Comparison of ENCODE assay signal across 21 cellular contexts in genomic region chr4:8001564-8002355, GRCh38.
DNase-seq lines count a peak whose midpoint lies in the region; ATAC-seq, FAIRE-seq and TF ChIP-seq lines count a peak whose summit lies in the region.
"Had no signal": no experiment of that assay in that cellular context is flagged by ENCODE, and none has a peak within 500 bp of the region (broad histone marks: within the 10 kb centered on the region; RNA-seq: fewer than 3 reads in every experiment).

No MANE protein-coding gene starts in this region.

- POLR2A ChIA-PET in HEK293 (lab: Yijun Ruan, JAX): no interaction called here

- H3K27ac Mint-ChIP-seq in astrocyte (ENCODE audit: unreplicated experiment): peak overlapping the region; percentile 26
- H3K27ac Mint-ChIP-seq in stimulated activated effector memory CD8-positive, alpha-beta T cell treated with anti-CD3 and anti-CD28 coated beads, Interleukin-12 subunit alpha, Interleukin-12 subunit beta, amount 100 ng/mL, for 72 hours: peak overlapping the region; percentile 7

- peaks cover 36% of the 10 kb centered on the region for H3K27me3 ChIP-seq in astrocyte (ENCODE audit: insufficient read depth, low read length)

- no peak overlapping the region for H3K9ac ChIP-seq in astrocyte (ENCODE audit: low read length)

- no peak overlapping the region for H3K4me3 Mint-ChIP-seq in astrocyte (ENCODE audit: unreplicated experiment)
- H3K4me3 Mint-ChIP-seq in stimulated activated effector memory CD8-positive, alpha-beta T cell treated with anti-CD3 and anti-CD28 coated beads, Interleukin-12 subunit alpha, Interleukin-12 subunit beta, amount 100 ng/mL, for 72 hours: no peak overlapping the region

- H3K79me2 ChIP-seq in astrocyte (ENCODE audit: insufficient read depth, low read length): no peaks in the 10 kb centered on the region

- H3K27me3 Mint-ChIP-seq in astrocyte (ENCODE audit: low read depth, unreplicated experiment): peaks cover 60% of the 10 kb centered on the region

- H3K4me3 ChIP-seq in HEK293 (ENCODE audit: low read depth, low read length) (no peak overlapping the region), astrocyte (ENCODE audit: insufficient read depth, low read depth, low read length) (no peak overlapping the region)
- H3K4me3 ChIP-seq: PC-9 had no signal

- no peak overlapping the region for H3K4me2 ChIP-seq in astrocyte (ENCODE audit: low read length)
- H3K4me2 ChIP-seq: PC-9 had no signal

- H3K36me3 ChIP-seq in HEK293 (ENCODE audit: control insufficient read depth in 2 of 2, insufficient read depth in 1 of 2, low read length in 2 of 2): no peaks in the 10 kb centered on the region
- no peaks in the 10 kb centered on the region for H3K36me3 ChIP-seq in astrocyte (ENCODE audit: insufficient read depth, low read length)

- H3K9me3 Mint-ChIP-seq in astrocyte (ENCODE audit: unreplicated experiment): no peaks in the 10 kb centered on the region
- no peaks in the 10 kb centered on the region for H3K9me3 Mint-ChIP-seq in stimulated activated effector memory CD8-positive, alpha-beta T cell treated with anti-CD3 and anti-CD28 coated beads, Interleukin-12 subunit alpha, Interleukin-12 subunit beta, amount 100 ng/mL, for 72 hours

- H3K27ac ChIP-seq in HEK293 (ENCODE audit: extremely low read depth, low read depth, low read length): no peak overlapping the region
- H3K27ac ChIP-seq in astrocyte (ENCODE audit: low read depth, low read length): no peak overlapping the region
- H3K27ac ChIP-seq: PC-9 had no signal

- H2AFZ ChIP-seq in astrocyte (ENCODE audit: low read depth, low read length): no peak overlapping the region
- H2AFZ ChIP-seq: PC-9 had no signal

- H3K4me1 ChIP-seq in HEK293 (ENCODE audit: control insufficient read depth, insufficient read depth, low read length) (no peaks in the 10 kb centered on the region), astrocyte (ENCODE audit: insufficient read depth, low read length) (no peaks in the 10 kb centered on the region)

- DNase-seq in astrocyte (ENCODE audit: low read depth) (no peak), left colon (no peak), KG1 (lab: John Stamatoyannopoulos, UW) (no peak), DMS79 (lab: John Stamatoyannopoulos, UW) (no peak)
- DNase-seq in stimulated activated effector memory CD8-positive, alpha-beta T cell treated with anti-CD3 and anti-CD28 coated beads, Interleukin-12 subunit alpha, Interleukin-12 subunit beta, amount 100 ng/mL, for 72 hours (ENCODE audit: low spot score in 2 of 2): no peak
- DNase-seq: Calu3, DND-41, KBM-7, MM.1S, NCI-H1417, NCI-H1694, NCI-H2029 treated with DMSO at 0.1 percent for 48 hours, NCI-H446 treated with DMSO at 0.1 percent for 48 hours, NCI-H526 treated with DMSO at 0.1 percent for 48 hours, SHP77 had no signal

- ATAC-seq in left colon: peak; percentile 4
- ATAC-seq in stimulated activated effector memory CD8-positive, alpha-beta T cell treated with anti-CD3 and anti-CD28 coated beads, Interleukin-12 subunit alpha, Interleukin-12 subunit beta, amount 100 ng/mL, for 72 hours: no peak
- no peak for ATAC-seq in HG03159 (IDR thresholded peaks at IDR 0.05; ENCODE audit: unreplicated experiment)

- CTCF ChIA-PET in HEK293 (lab: Yijun Ruan, JAX): no interaction called here

- no peak for FAIRE-seq in astrocyte (lab: Jason Lieb, UNC)
- FAIRE-seq: GM12892, GM19239, H54 had no signal

- intact Hi-C loops in left colon (cut with DNase I, micrococcal nuclease): no loop called here

- H3K36me3 Mint-ChIP-seq in astrocyte (ENCODE audit: low read depth, unreplicated experiment): no peaks in the 10 kb centered on the region
- no peaks in the 10 kb centered on the region for H3K36me3 Mint-ChIP-seq in stimulated activated effector memory CD8-positive, alpha-beta T cell treated with anti-CD3 and anti-CD28 coated beads, Interleukin-12 subunit alpha, Interleukin-12 subunit beta, amount 100 ng/mL, for 72 hours

- TF ChIP-seq CTCF in HEK293 (tag by site-specific recombination; IDR thresholded peaks at IDR 0.05): no peak
- TF ChIP-seq CTCF in astrocyte (IDR thresholded peaks at IDR 0.05; ENCODE audit: insufficient read depth, low read depth, low read length): no peak

- H3K9me3 ChIP-seq in HEK293 (ENCODE audit: control insufficient read depth, insufficient read depth, low read depth, low read length) (no peaks in the 10 kb centered on the region), astrocyte (ENCODE audit: insufficient read depth, low read depth, low read length) (no peaks in the 10 kb centered on the region)

- H3K4me1 Mint-ChIP-seq in astrocyte (ENCODE audit: low read depth, unreplicated experiment): peaks cover 4% of the 10 kb centered on the region
- H3K4me1 Mint-ChIP-seq in stimulated activated effector memory CD8-positive, alpha-beta T cell treated with anti-CD3 and anti-CD28 coated beads, Interleukin-12 subunit alpha, Interleukin-12 subunit beta, amount 100 ng/mL, for 72 hours: no peaks in the 10 kb centered on the region

- no peaks in the 10 kb centered on the region for H4K20me1 ChIP-seq in astrocyte (ENCODE audit: insufficient read depth, low read length)

TF ChIP-seq in HEK293, 187 proteins besides CTCF, POLR2A, EP300 and RAD21:
- TF ChIP-seq KLF1 (tag by site-specific recombination; IDR thresholded peaks at IDR 0.05) (0 out of 2 replicates have a peak, but pooled peaks have one; percentile 1), ZNF366 (tag by site-specific recombination; conservative IDR thresholded peaks at IDR 0.05) (no peak)
